Comparison of ENCODE assay signal across 8 cellular contexts in the genomic region with DNA sequence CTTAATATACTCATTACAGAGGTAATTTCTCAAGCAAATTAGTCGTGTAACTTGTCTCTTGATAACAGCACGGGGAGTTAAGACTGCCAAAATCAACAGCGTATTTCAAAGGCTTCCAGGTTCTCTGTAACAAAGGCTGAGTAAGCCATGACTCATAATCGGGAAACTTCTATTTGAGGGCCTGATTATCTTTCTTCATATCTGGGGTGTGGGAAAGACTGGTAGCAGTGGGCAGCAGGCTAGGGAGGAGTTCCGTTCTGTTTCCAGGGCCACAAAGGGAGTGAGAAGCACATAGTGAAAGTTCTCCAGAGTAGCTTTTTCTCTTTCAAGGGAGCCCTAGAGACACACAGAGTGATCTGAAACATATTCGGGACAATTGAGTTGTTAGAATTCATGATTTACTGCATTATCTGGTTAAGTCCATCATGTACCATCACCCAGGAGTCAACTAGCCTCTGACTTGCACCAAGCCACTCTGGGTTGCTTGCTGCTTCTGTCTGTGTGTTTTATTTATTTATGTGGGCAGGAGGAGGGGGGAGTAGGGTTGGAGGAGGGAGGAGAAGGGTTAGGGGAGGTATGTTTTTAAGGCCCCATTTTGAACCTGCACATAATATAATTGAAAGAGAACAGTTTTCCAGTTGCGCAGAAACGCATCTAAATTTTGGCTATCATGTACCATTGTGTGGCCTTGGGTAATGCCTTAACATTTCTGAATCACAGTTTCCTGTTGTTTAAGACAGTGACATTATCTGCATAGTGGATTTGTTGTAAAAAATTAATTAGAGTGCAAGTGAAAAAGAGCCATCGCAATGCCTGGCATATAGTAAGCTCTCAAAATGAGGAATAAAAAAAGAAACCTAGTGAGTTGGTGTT.
DNase-seq lines count a peak whose midpoint lies in the region; ATAC-seq, FAIRE-seq and TF ChIP-seq lines count a peak whose summit lies in the region.

No MANE protein-coding gene starts in this region.

- H3K4me2 ChIP-seq in fibroblast of lung (ENCODE audit: extremely low read depth, insufficient read depth, low read length) (no peak overlapping the region), osteoblast (ENCODE audit: insufficient read depth, low read length) (peak overlapping the region; percentile 63)

- CTCF ChIA-PET in HEK293 (lab: Yijun Ruan, JAX) (interaction anchor here (1.5 kb wide), 1 partner anchor 706 kb away, joined by 3 read pairs; no protein-coding TSS in a partner anchor), Panc1 (lab: Charles Lee) (no interaction called here)
- CTCF ChIA-PET in CD8-positive, alpha-beta memory T cell (lab: Charles Lee), result no interaction called here

- H3K79me2 ChIP-seq in fibroblast of lung (ENCODE audit: control insufficient read depth, insufficient read depth, low read length) (no peaks in the 10 kb centered on the region), osteoblast (ENCODE audit: insufficient read depth, low read length) (no peaks in the 10 kb centered on the region)

- H3K36me3 ChIP-seq in HEK293 (ENCODE audit: control insufficient read depth in 2 of 2, insufficient read depth in 1 of 2, low read length in 2 of 2) (no peaks in the 10 kb centered on the region), Panc1 (ENCODE audit: control insufficient read depth, insufficient read depth, low read length) (no peaks in the 10 kb centered on the region), fibroblast of lung (ENCODE audit: control insufficient read depth, insufficient read depth, low read length) (no peaks in the 10 kb centered on the region), osteoblast (ENCODE audit: insufficient read depth, low read length) (no peaks in the 10 kb centered on the region)
- no peaks in the 10 kb centered on the region for H3K36me3 ChIP-seq in CD8-positive, alpha-beta memory T cell (ENCODE audit: insufficient read depth, low read length)

- H3K9ac ChIP-seq in fibroblast of lung (ENCODE audit: insufficient read depth, low read length), result no peak overlapping the region

- H3K27ac ChIP-seq in HEK293 (ENCODE audit: extremely low read depth, low read depth, low read length), result no peak overlapping the region
- H3K27ac ChIP-seq in Panc1 (ENCODE audit: low read length), result peak overlapping the region; percentile 80
- H3K27ac ChIP-seq in fibroblast of lung (ENCODE audit: insufficient read depth, low read length), result no peak overlapping the region
- H3K27ac ChIP-seq in osteoblast (ENCODE audit: low read depth, low read length), result peak overlapping the region; percentile 57
- H3K27ac ChIP-seq in CD8-positive, alpha-beta memory T cell (ENCODE audit: low read depth, low read length), result no peak overlapping the region

- H3K27me3 Mint-ChIP-seq in CD8-positive, alpha-beta memory T cell, result peaks cover 7 to 22% of the 10 kb centered on the region in 2 donors

- no peak for FAIRE-seq in GM19239 (lab: Jason Lieb, UNC)

- peaks cover 13 to 25% (median 21%) of the 10 kb centered on the region in 3 donors for H3K4me1 Mint-ChIP-seq in CD8-positive, alpha-beta memory T cell

- in situ Hi-C loops in Panc1 (cut with HindIII; ENCODE audit: low pct_unique_long_range_greater_than_20kb, low sequenced_read_pairs), result no loop called here

- H4K20me1 ChIP-seq in fibroblast of lung (ENCODE audit: control insufficient read depth, extremely low read depth, insufficient read depth, low read length) (no peaks in the 10 kb centered on the region), osteoblast (ENCODE audit: insufficient read depth, low read length) (no peaks in the 10 kb centered on the region)

- no peaks in the 10 kb centered on the region for H3K27me3 ChIP-seq in Panc1 (ENCODE audit: control insufficient read depth, insufficient read depth, low read length)
- H3K27me3 ChIP-seq in fibroblast of lung (ENCODE audit: control insufficient read depth, insufficient read depth, low read length), result no peaks in the 10 kb centered on the region
- no peaks in the 10 kb centered on the region for H3K27me3 ChIP-seq in osteoblast (ENCODE audit: insufficient read depth, low read length)
- no peaks in the 10 kb centered on the region for H3K27me3 ChIP-seq in CD8-positive, alpha-beta memory T cell (ENCODE audit: insufficient read depth, low read length, poor library complexity, severe bottlenecking)

- H3K27ac Mint-ChIP-seq in CD8-positive, alpha-beta memory T cell, result no peak overlapping the region

- POLR2A ChIA-PET in HEK293 (lab: Yijun Ruan, JAX) (no interaction called here), Panc1 (lab: Charles Lee) (interaction anchor here (0.6 kb wide), 1 partner anchor 51 kb away, joined by 3 read pairs; no protein-coding TSS in a partner anchor)
- POLR2A ChIA-PET in CD8-positive, alpha-beta memory T cell (lab: Charles Lee), result no interaction called here

- no peak overlapping the region for H3K4me3 Mint-ChIP-seq in CD8-positive, alpha-beta memory T cell

- DNase-seq in Panc1 (ENCODE audit: low read depth, low spot score), result peak; percentile 71
- DNase-seq in fibroblast of lung (ENCODE audit: low read depth in 2 of 2), result peak; percentile 87 to 97
- peak; percentile 56 for DNase-seq in osteoblast (ENCODE audit: insufficient read length, low spot score, missing footprints)
- DNase-seq in NK-92 (lab: John Stamatoyannopoulos, UW; ENCODE audit: unreplicated experiment), result no peak
- no peak for DNase-seq in CD8-positive, alpha-beta memory T cell
- DNase-seq in NCI-H2171 (lab: John Stamatoyannopoulos, UW), result no peak
- DNase-seq in GM19239 (ENCODE audit: insufficient read length, low spot score), result no peak

- peaks cover 15% of the 10 kb centered on the region for H3K4me1 ChIP-seq in HEK293 (ENCODE audit: control insufficient read depth, insufficient read depth, low read length)
- peaks cover 22% of the 10 kb centered on the region for H3K4me1 ChIP-seq in Panc1 (ENCODE audit: control insufficient read depth, insufficient read depth, low read length)
- H3K4me1 ChIP-seq in fibroblast of lung (ENCODE audit: control insufficient read depth, extremely low read depth, insufficient read depth, low read length), result peaks cover 5% of the 10 kb centered on the region
- peaks cover 27% of the 10 kb centered on the region for H3K4me1 ChIP-seq in osteoblast (ENCODE audit: insufficient read depth, low read length)
- H3K4me1 ChIP-seq in CD8-positive, alpha-beta memory T cell (ENCODE audit: insufficient read depth, low read length), result no peaks in the 10 kb centered on the region

- H3K36me3 Mint-ChIP-seq in CD8-positive, alpha-beta memory T cell, result no peaks in the 10 kb centered on the region

- TF ChIP-seq CTCF in HEK293 (tag by site-specific recombination; IDR thresholded peaks at IDR 0.05) (no peak), Panc1 (IDR thresholded peaks at IDR 0.05) (no peak), fibroblast of lung (conservative IDR thresholded peaks at IDR 0.05 in 1 of 2, IDR thresholded peaks at IDR 0.05 in 1 of 2; ENCODE audit: low read depth in 1 of 2, low read length in 2 of 2) (no peak), osteoblast (IDR thresholded peaks at IDR 0.05; ENCODE audit: extremely low read depth, low read depth, low read length) (no peak)

- BruUV-seq in Panc1 (replicated peaks; lab: Mats Ljungman, UMichigan), result no TSS peak

- ATAC-seq in Panc1, result peak; percentile 96

- H2AFZ ChIP-seq in fibroblast of lung (ENCODE audit: low read length), result no peak overlapping the region
- H2AFZ ChIP-seq in osteoblast (ENCODE audit: low read length), result peak overlapping the region; percentile 35

- H3K9me3 Mint-ChIP-seq in CD8-positive, alpha-beta memory T cell, result no peaks in the 10 kb centered on the region

- H3K4me3 ChIP-seq in HEK293 (ENCODE audit: low read depth, low read length) (no peak overlapping the region), Panc1 (ENCODE audit: low read depth in 2 of 2, low read length in 2 of 2) (peak overlapping the region; percentile 8 to 40; a peak in 3 of 4 replicates), fibroblast of lung (replicated peaks in 1 of 4; ENCODE audit: control extremely low read depth in 1 of 4, insufficient read depth in 1 of 4, low read depth in 3 of 4, low read length in 4 of 4) (peak overlapping the region in 1 of 4 experiments; percentile 9), osteoblast (ENCODE audit: insufficient read depth, low read length) (peak overlapping the region; percentile 25)
- no peak overlapping the region for H3K4me3 ChIP-seq in CD8-positive, alpha-beta memory T cell (ENCODE audit: low read length)

- intact Hi-C loops in Panc1 (cut with micrococcal nuclease; ENCODE audit: unreplicated experiment), result no loop called here

- no peaks in the 10 kb centered on the region for H3K9me3 ChIP-seq in HEK293 (ENCODE audit: control insufficient read depth, insufficient read depth, low read depth, low read length)
- peaks cover 3% of the 10 kb centered on the region; the same call in 1 of the 2 replicates for H3K9me3 ChIP-seq in Panc1 (ENCODE audit: control insufficient read depth, insufficient read depth, low read depth, low read length)
- H3K9me3 ChIP-seq in fibroblast of lung (ENCODE audit: control insufficient read depth, insufficient read depth, low read depth, low read length), result no peaks in the 10 kb centered on the region
- H3K9me3 ChIP-seq in osteoblast (ENCODE audit: low read depth, low read length), result no peaks in the 10 kb centered on the region
- H3K9me3 ChIP-seq in CD8-positive, alpha-beta memory T cell (ENCODE audit: low read length), result no peaks in the 10 kb centered on the region

TF ChIP-seq in HEK293, 187 proteins besides CTCF, POLR2A, EP300 and RAD21 (continues in another document):
- peak; percentile 57 for TF ChIP-seq ZNF629 (tag by site-specific recombination; IDR thresholded peaks at IDR 0.05)

Comparison
In these comparisons a context has a peak if more than half of its experiments do, and no peak if none do; other contexts are left out.
1. H3K27ac ChIP-seq: peak in Panc1 (single experiment) and osteoblast (single experiment); none in HEK293 (single experiment), fibroblast of lung (single experiment) and CD8-positive, alpha-beta memory T cell (single experiment).
2. H3K4me3 ChIP-seq: peak in Panc1 (2 of 2) and osteoblast (single experiment); none in HEK293 (single experiment) and CD8-positive, alpha-beta memory T cell (single experiment).
3. DNase-seq: peak in Panc1 (single experiment), fibroblast of lung (2 of 2) and osteoblast (single experiment); none in NK-92 (single experiment), CD8-positive, alpha-beta memory T cell (0 of 5), NCI-H2171 (single experiment) and GM19239 (single experiment).